ENCODE assay signal across 8 cellular contexts in genomic region chr17:47323382-47324223, GRCh38. TPM values are rescaled to one million over a fixed set of nuclear protein-coding genes. Genes with fewer than 3 reads are reported as not detected.
DNase-seq lines count a peak whose midpoint lies in the region; ATAC-seq, FAIRE-seq and TF ChIP-seq lines count a peak whose summit lies in the region.

A gene with protein sequence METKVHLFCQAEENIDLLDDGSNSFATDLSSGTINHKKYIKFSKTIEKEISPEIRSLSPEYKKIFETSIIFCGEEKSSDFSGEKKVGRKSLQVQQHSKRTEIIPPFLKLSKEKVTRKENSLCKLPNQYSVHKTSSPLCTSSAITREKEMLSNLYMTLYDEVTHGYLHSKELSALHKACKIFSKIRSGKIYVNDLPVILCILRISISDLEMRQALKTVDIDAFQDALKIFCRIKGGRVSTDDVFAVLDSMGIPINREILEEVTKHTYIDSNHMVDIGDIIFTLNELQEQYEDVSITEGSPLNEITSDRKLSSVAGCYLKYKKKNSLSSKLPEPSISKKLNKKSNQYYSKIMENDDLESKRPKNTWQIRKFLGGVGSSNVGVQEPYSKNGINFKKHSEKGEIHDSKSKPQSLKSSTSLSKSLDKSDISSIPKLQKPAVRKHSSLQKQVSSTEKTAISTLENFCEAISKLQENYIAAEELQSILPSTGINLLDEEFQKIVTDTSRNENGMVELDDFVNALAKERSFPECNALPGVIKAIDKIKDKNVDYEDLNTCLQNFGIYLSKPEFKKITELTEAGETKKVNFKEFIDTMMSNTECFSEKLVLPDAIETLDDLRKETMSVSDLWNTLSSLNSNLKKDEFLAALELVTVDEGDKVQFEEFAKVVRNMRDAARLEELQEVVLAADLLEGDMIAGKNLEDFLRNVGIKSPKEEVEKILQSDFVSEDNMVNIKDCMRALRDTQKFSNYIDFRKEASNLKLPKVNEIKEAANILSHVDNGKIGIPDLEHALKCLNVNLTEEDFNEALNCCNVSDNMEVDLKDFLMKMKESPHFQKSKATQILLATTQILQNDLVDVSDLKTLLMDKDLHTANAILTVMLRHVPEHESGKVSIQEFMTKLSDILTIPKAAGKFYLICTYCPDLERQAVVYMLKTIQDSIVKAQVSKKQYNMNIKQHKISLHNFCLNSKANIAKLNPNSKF (plus strand): TSS chr17:47323955. CDS start chr17:47328354, 4,399 bp downstream.

- TF ChIP-seq CTCF in DND-41 (IDR thresholded peaks at IDR 0.05; ENCODE audit: borderline replicate concordance, extremely low read depth, low read length, poor library complexity, severe bottlenecking) = peak; percentile 28

- peak within 1 kb of the TSS; percentile 66 for H3K9ac ChIP-seq in DND-41 (ENCODE audit: low read depth, low read length)

- no peak for FAIRE-seq in RCC 7860 (lab: Jason Lieb, UNC)

- peak; percentile 90 for ATAC-seq in DND-41 (ENCODE audit: insufficient read depth, low read depth)
- peak; percentile 63 for ATAC-seq in GM21717 (IDR thresholded peaks at IDR 0.05; ENCODE audit: unreplicated experiment)
- peak; percentile 89 for ATAC-seq in activated T-helper 17 cell treated with anti-CD3 and anti-CD28 coated beads, Interleukin-2, amount 50 U/mL, for 72 hours (replicated peaks)
- peak; percentile 96 for ATAC-seq in natural killer cell treated with Interleukin-12 subunit alpha and Interleukin-12 subunit beta and Interleukin-15 and Interleukin-18, amount 100 ng/mL, for 72 hours

- peaks cover 4% of the 10 kb centered on the region for H3K9me3 Mint-ChIP-seq in activated T-helper 17 cell treated with anti-CD3 and anti-CD28 coated beads, Interleukin-2, amount 50 U/mL, for 72 hours
- H3K9me3 Mint-ChIP-seq in natural killer cell treated with Interleukin-12 subunit alpha and Interleukin-12 subunit beta and Interleukin-15 and Interleukin-18, amount 100 ng/mL, for 72 hours = no peaks in the 10 kb centered on the region

- peaks cover 16% of the 10 kb centered on the region for H3K4me1 ChIP-seq in DND-41 (ENCODE audit: insufficient read depth, low read length)

- H3K27ac ChIP-seq in DND-41 (ENCODE audit: low read length) = peak within 1 kb of the TSS; percentile 67

- H3K4me1 Mint-ChIP-seq in activated T-helper 17 cell treated with anti-CD3 and anti-CD28 coated beads, Interleukin-2, amount 50 U/mL, for 72 hours = peaks cover 7% of the 10 kb centered on the region
- H3K4me1 Mint-ChIP-seq in natural killer cell treated with Interleukin-12 subunit alpha and Interleukin-12 subunit beta and Interleukin-15 and Interleukin-18, amount 100 ng/mL, for 72 hours (ENCODE audit: low read depth in 2 of 2) = peaks cover 18 to 21% of the 10 kb centered on the region in 2 donors

- H4K20me1 ChIP-seq in DND-41 (ENCODE audit: insufficient read depth, low read length) = no peaks in the 10 kb centered on the region

- peak within 1 kb of the TSS; percentile 69 for H2AFZ ChIP-seq in DND-41 (ENCODE audit: low read depth, low read length)

- peak within 1 kb of the TSS; percentile 5 to 65; a peak in 3 of 4 replicates for H3K4me3 ChIP-seq in DND-41 (ENCODE audit: low read depth in 1 of 2, low read length in 2 of 2)
- H3K4me3 ChIP-seq in Jurkat, Clone E6-1 (ENCODE audit: low read length) = peak within 1 kb of the TSS; percentile 54

- H3K36me3 ChIP-seq in DND-41 (ENCODE audit: insufficient read depth, low read length) = no peaks in the 10 kb centered on the region

- H3K36me3 Mint-ChIP-seq in activated T-helper 17 cell treated with anti-CD3 and anti-CD28 coated beads, Interleukin-2, amount 50 U/mL, for 72 hours (ENCODE audit: low read depth) = no peaks in the 10 kb centered on the region
- peaks cover 5% of the 10 kb centered on the region for H3K36me3 Mint-ChIP-seq in natural killer cell treated with Interleukin-12 subunit alpha and Interleukin-12 subunit beta and Interleukin-15 and Interleukin-18, amount 100 ng/mL, for 72 hours

- DNase-seq in DND-41 (peak; percentile 79), RCC 7860 (ENCODE audit: low spot score) (peak; percentile 84), fibroblast of peridontal ligament (ENCODE audit: extremely low read depth) (peak; percentile 64)
- no peak for DNase-seq in Jurkat, Clone E6-1 (ENCODE audit: low read depth, low spot score)
- DNase-seq in natural killer cell treated with Interleukin-12 subunit alpha and Interleukin-12 subunit beta and Interleukin-15 and Interleukin-18, amount 100 ng/mL, for 72 hours (ENCODE audit: low spot score) = peak; percentile 84
- DNase-seq in stimulated activated naive CD4-positive, alpha-beta T cell treated with Interleukin-2 at 50 U/mL for 16 hours (lab: John Stamatoyannopoulos, UW) = peak; percentile 66

- peaks cover 3% of the 10 kb centered on the region for H3K27me3 Mint-ChIP-seq in activated T-helper 17 cell treated with anti-CD3 and anti-CD28 coated beads, Interleukin-2, amount 50 U/mL, for 72 hours
- peaks cover 8 to 15% of the 10 kb centered on the region in 2 donors for H3K27me3 Mint-ChIP-seq in natural killer cell treated with Interleukin-12 subunit alpha and Interleukin-12 subunit beta and Interleukin-15 and Interleukin-18, amount 100 ng/mL, for 72 hours

- H3K27ac Mint-ChIP-seq in activated T-helper 17 cell treated with anti-CD3 and anti-CD28 coated beads, Interleukin-2, amount 50 U/mL, for 72 hours = peak within 1 kb of the TSS; percentile 86
- peak within 1 kb of the TSS; percentile 77 to 88 for H3K27ac Mint-ChIP-seq in natural killer cell treated with Interleukin-12 subunit alpha and Interleukin-12 subunit beta and Interleukin-15 and Interleukin-18, amount 100 ng/mL, for 72 hours

- no peaks in the 10 kb centered on the region for H3K27me3 ChIP-seq in DND-41 (ENCODE audit: insufficient read depth, low read length, poor library complexity)

- peak within 1 kb of the TSS; percentile 75 for H3K4me2 ChIP-seq in DND-41 (ENCODE audit: insufficient read depth, low read length)

- peak within 1 kb of the TSS; percentile 95 for H3K4me3 Mint-ChIP-seq in activated T-helper 17 cell treated with anti-CD3 and anti-CD28 coated beads, Interleukin-2, amount 50 U/mL, for 72 hours
- H3K4me3 Mint-ChIP-seq in natural killer cell treated with Interleukin-12 subunit alpha and Interleukin-12 subunit beta and Interleukin-15 and Interleukin-18, amount 100 ng/mL, for 72 hours = peak within 1 kb of the TSS; percentile 88

- peaks cover 3% of the 10 kb centered on the region for H3K9me3 ChIP-seq in DND-41 (ENCODE audit: insufficient read depth, low read length, severe bottlenecking)

- H3K79me2 ChIP-seq in DND-41 (ENCODE audit: insufficient read depth, low read length) = no peaks in the 10 kb centered on the region

RNA-seq across cellular contexts. Expression of the gene that starts here (rescaled TPM):
- 2.3 TPM for polyA plus RNA-seq in Jurkat, Clone E6-1 (2012; ENCODE audit: insufficient read depth, insufficient read length)
- 1 to 10 TPM; 3.0 to 3.4 TPM for total RNA-seq in activated T-helper 17 cell treated with anti-CD3 and anti-CD28 coated beads, Interleukin-2, amount 50 U/mL, for 72 hours
- 1 to 10 TPM; 1.9 to 4.9 TPM for total RNA-seq in natural killer cell treated with Interleukin-12 subunit alpha and Interleukin-12 subunit beta and Interleukin-15 and Interleukin-18, amount 100 ng/mL, for 72 hours
